ENCODE assay signal across 11 cellular contexts in genomic region chr2:191867507-191867847, GRCh38. TPM values are rescaled to one million over a fixed set of nuclear protein-coding genes. Genes with fewer than 3 reads are reported as not detected.
DNase-seq lines count a peak whose midpoint lies in the region; ATAC-seq, FAIRE-seq and TF ChIP-seq lines count a peak whose summit lies in the region.
"Had no signal": no experiment of that assay in that cellular context is flagged by ENCODE, and none has a peak within 500 bp of the region (broad histone marks: within the 10 kb centered on the region; RNA-seq: fewer than 3 reads in every experiment).

No MANE protein-coding gene starts in this region.

- H3K4me3 ChIP-seq in AG04450 (ENCODE audit: low read depth, low read length) = no peak overlapping the region
- H3K4me3 ChIP-seq in kidney (ENCODE audit: low read length in 2 of 2) = no peak overlapping the region

- H3K4me3 Mint-ChIP-seq in brain (no peak overlapping the region), progenitor cell of endocrine pancreas (ENCODE audit: low read depth) (no peak overlapping the region)
- H3K4me3 Mint-ChIP-seq: endodermal cell had no signal

- DNase-seq in AG04450 (ENCODE audit: low read depth, low spot score) (no peak), kidney (no peak), progenitor cell of endocrine pancreas (ENCODE audit: low spot score, unreplicated experiment) (no peak)
- no peak for DNase-seq in activated CD4-positive, alpha-beta T cell treated with anti-CD3 and anti-CD28 coated beads, Interleukin-2, amount 50 U/mL, for 4 hours
- DNase-seq in activated CD4-positive, alpha-beta T cell treated with anti-CD3 and anti-CD28 coated beads, Interleukin-2, amount 50 U/mL, for 48 hours = no peak
- DNase-seq: DND-41, endodermal cell, NCI-H2107 had no signal

- peak overlapping the region in 3 of 5 experiments; percentile 67 to 86 (median 73) for H3K27ac Mint-ChIP-seq in brain
- H3K27ac Mint-ChIP-seq in progenitor cell of endocrine pancreas = peak overlapping the region; percentile 90
- H3K27ac Mint-ChIP-seq: endodermal cell had no signal

- CTCF ChIA-PET in AG04450 (lab: Charles Lee) = interaction anchor here (3.0 kb wide), 1 partner anchor 295 kb away, joined by 41 read pairs; no protein-coding TSS in a partner anchor

- H3K36me3 Mint-ChIP-seq in brain (no peaks in the 10 kb centered on the region), progenitor cell of endocrine pancreas (ENCODE audit: insufficient read depth) (peaks cover 2% of the 10 kb centered on the region)

- H3K27ac ChIP-seq in AG04450 (ENCODE audit: low read depth, low read length) (peak overlapping the region; percentile 89), kidney (ENCODE audit: low read depth in 2 of 2, low read length in 2 of 2) (peak overlapping the region; percentile 15 to 88)

- H3K9me3 ChIP-seq in AG04450 (ENCODE audit: control insufficient read depth, insufficient read depth, low read length) (no peaks in the 10 kb centered on the region), kidney (ENCODE audit: control insufficient read depth in 1 of 2, low read length in 2 of 2) (no peaks in the 10 kb centered on the region)

- H3K4me1 Mint-ChIP-seq in brain = peaks cover 32% of the 10 kb centered on the region
- H3K4me1 Mint-ChIP-seq in progenitor cell of endocrine pancreas (ENCODE audit: low read depth) = peaks cover 25% of the 10 kb centered on the region

- H3K36me3 ChIP-seq in kidney (ENCODE audit: control insufficient read depth in 1 of 2, insufficient read depth in 2 of 2, low read length in 2 of 2) = no peaks in the 10 kb centered on the region

- no peaks in the 10 kb centered on the region for H3K27me3 Mint-ChIP-seq in brain
- H3K27me3 Mint-ChIP-seq in progenitor cell of endocrine pancreas = no peaks in the 10 kb centered on the region

- no peaks in the 10 kb centered on the region for H3K27me3 ChIP-seq in AG04450 (ENCODE audit: control insufficient read depth, insufficient read depth, low read length)

- no peaks in the 10 kb centered on the region for H3K9me3 Mint-ChIP-seq in brain
- H3K9me3 Mint-ChIP-seq in progenitor cell of endocrine pancreas (ENCODE audit: low read depth) = peaks cover 7% of the 10 kb centered on the region
- H3K9me3 Mint-ChIP-seq: endodermal cell had no signal

- TF ChIP-seq CTCF in AG04450 (IDR thresholded peaks at IDR 0.05; ENCODE audit: low read depth, low read length) (no peak), brain (conservative IDR thresholded peaks at IDR 0.05) (no peak), kidney (IDR thresholded peaks at IDR 0.05; ENCODE audit: borderline replicate concordance, extremely low read depth, insufficient read depth) (no peak), progenitor cell of endocrine pancreas (IDR thresholded peaks at IDR 0.05; ENCODE audit: unreplicated experiment) (no peak)

- intact Hi-C loops in kidney (cut with DNase I) = no loop called here

- ATAC-seq in GM19467 (IDR thresholded peaks at IDR 0.05; ENCODE audit: unreplicated experiment) = no peak
- ATAC-seq in GM21423 (IDR thresholded peaks at IDR 0.05; ENCODE audit: unreplicated experiment) = no peak

- FAIRE-seq in kidney (lab: Jason Lieb, UNC) = no peak

- no peak overlapping the region for H3K9ac ChIP-seq in kidney (ENCODE audit: low read length in 2 of 2)

- POLR2A ChIA-PET in AG04450 (lab: Yijun Ruan, JAX) = no interaction called here

- H3K4me1 ChIP-seq in kidney (ENCODE audit: control insufficient read depth in 1 of 2, insufficient read depth in 1 of 2, low read depth in 1 of 2, low read length in 2 of 2) = peaks cover 12 to 22% of the 10 kb centered on the region in 2 donors

RNA-seq across cellular contexts. Expression of gene CAVIN2, which starts 20.6 kb away (rescaled TPM):
- polyA plus RNA-seq in AG04450 (2011; rRNA removed) (22.0 and 26.1 TPM in 2 replicates), brain (ENCODE audit: insufficient read depth, low read depth, low replicate concordance) (7.8 TPM), kidney (ENCODE audit: insufficient read depth, low read depth, low replicate concordance) (17.9 TPM)
- 28.8 and 33.0 TPM in 2 replicates for polyA minus RNA-seq in AG04450 (2011; rRNA and poly(A)+ RNA removed)
- total RNA-seq in kidney (55.0 TPM), progenitor cell of endocrine pancreas (0.11 and 0.17 TPM in 2 replicates)
- total RNA-seq: endodermal cell had no signal
